1 cellular context compared by ENCODE assay signal in the genomic region with DNA sequence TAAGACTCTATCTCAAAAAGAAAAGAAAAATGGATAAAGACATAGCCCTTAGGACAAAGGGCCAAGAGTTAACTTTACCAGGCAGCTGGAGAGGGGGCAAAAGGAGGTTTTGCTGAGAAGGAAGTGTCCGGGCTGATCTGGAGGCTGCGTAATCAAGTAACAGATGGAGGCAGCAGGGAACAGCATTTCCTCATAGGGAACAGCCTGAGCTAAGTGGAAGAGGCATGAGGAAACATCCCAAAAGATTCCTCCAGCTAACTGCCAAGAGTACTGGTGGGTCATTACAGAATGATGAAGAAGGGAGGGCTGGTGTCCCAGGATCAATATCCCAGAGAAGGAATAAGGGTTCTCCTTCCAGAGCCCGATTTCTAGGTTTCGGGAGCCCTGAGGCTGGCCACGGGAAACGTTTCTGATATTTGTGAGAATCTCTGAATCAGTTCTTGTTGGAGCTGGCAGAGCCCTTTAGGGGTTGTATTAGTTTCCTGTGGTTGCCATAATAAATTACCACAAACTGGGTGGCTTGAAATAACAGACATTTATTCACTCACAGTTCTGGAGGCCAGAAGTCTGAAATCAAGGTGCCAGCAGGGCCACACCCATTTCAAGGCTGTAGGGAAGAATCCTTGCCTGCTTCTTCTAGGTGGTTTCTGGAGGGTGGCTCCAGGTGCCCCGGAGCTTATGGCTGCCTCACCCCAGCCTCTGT.
TF ChIP-seq lines count a peak whose summit lies in the region.

No MANE protein-coding gene starts in this region.

TF ChIP-seq in H1, 55 proteins besides CTCF, POLR2A, EP300 and RAD21:
- TF ChIP-seq KDM1A (IDR thresholded peaks at IDR 0.05; ENCODE audit: borderline replicate concordance, low read length), result peak; percentile 51; the same call in 1 of the 2 replicates
- TF ChIP-seq, protein P1, sequence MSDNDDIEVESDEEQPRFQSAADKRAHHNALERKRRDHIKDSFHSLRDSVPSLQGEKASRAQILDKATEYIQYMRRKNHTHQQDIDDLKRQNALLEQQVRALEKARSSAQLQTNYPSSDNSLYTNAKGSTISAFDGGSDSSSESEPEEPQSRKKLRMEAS (IDR thresholded peaks at IDR 0.05), result no peak
